12 cellular contexts compared by ENCODE assay signal in genomic region chr6:19538086-19538485, GRCh38.
DNase-seq lines count a peak whose midpoint lies in the region; ATAC-seq and TF ChIP-seq lines count a peak whose summit lies in the region.
"Had no signal": no experiment of that assay in that cellular context is flagged by ENCODE, and none has a peak within 500 bp of the region (broad histone marks: within the 10 kb centered on the region; RNA-seq: fewer than 3 reads in every experiment).

No MANE protein-coding gene starts in this region.

- intact Hi-C loops in upper lobe of right lung (cut with DNase I): no loop called here

- peak; percentile 2 for DNase-seq in activated CD4-positive, alpha-beta T cell treated with anti-CD3 and anti-CD28 coated beads, Interleukin-2, amount 50 U/mL, for 1 hour
- DNase-seq in activated CD4-positive, alpha-beta T cell treated with anti-CD3 and anti-CD28 coated beads for 1 hour: no peak
- DNase-seq in NCI-H748 treated with DMSO at 0.1 percent for 48 hours (lab: John Stamatoyannopoulos, UW): peak; percentile 99
- DNase-seq in iPS-NIHi7 (ENCODE audit: extremely low spot score): peak; percentile 14
- DNase-seq in upper lobe of right lung: no peak
- no peak for DNase-seq in NCI-H1048 (lab: John Stamatoyannopoulos, UW)
- DNase-seq in SKM-1 treated with dmso at 0.1 percent for 144 hours (lab: John Stamatoyannopoulos, UW; ENCODE audit: unreplicated experiment): no peak
- DNase-seq: activated CD8-positive, alpha-beta memory T cell treated with anti-CD3 and anti-CD28 coated beads, Interleukin-2, amount 50 U/mL, for 48 hours; NCI-H82; T-helper 2 cell had no signal

- no peaks in the 10 kb centered on the region for H3K36me3 ChIP-seq in upper lobe of right lung

- no peaks in the 10 kb centered on the region for H3K9me3 ChIP-seq in upper lobe of right lung

- H3K4me3 ChIP-seq in upper lobe of right lung: no peak overlapping the region

- H3K27ac ChIP-seq in upper lobe of right lung: no peak overlapping the region

- peak; percentile 46 for ATAC-seq in upper lobe of right lung
- ATAC-seq in GM19452 (IDR thresholded peaks at IDR 0.05; ENCODE audit: unreplicated experiment): no peak
- ATAC-seq: natural killer cell treated with Interleukin-12 subunit alpha and Interleukin-12 subunit beta and Interleukin-15 and Interleukin-18, amount 100 ng/mL, for 72 hours had no signal

- no peak for TF ChIP-seq CTCF in upper lobe of right lung (IDR thresholded peaks at IDR 0.05)

- H3K27me3 ChIP-seq in upper lobe of right lung: no peaks in the 10 kb centered on the region

- H3K4me1 ChIP-seq in upper lobe of right lung: no peaks in the 10 kb centered on the region

Comparison
In these comparisons a context has a peak if more than half of its experiments do, and no peak if none do; other contexts are left out.
1. DNase-seq: peak in activated CD4-positive, alpha-beta T cell treated with anti-CD3 and anti-CD28 coated beads, Interleukin-2, amount 50 U/mL, for 1 hour (single experiment), NCI-H748 treated with DMSO at 0.1 percent for 48 hours (single experiment) and iPS-NIHi7 (single experiment); none in activated CD4-positive, alpha-beta T cell treated with anti-CD3 and anti-CD28 coated beads for 1 hour (single experiment), upper lobe of right lung (single experiment), NCI-H1048 (single experiment) and SKM-1 treated with dmso at 0.1 percent for 144 hours (single experiment).